ENCODE assay signal across 1 cellular context in genomic region chr1:235108876-235109275, GRCh38.
TF ChIP-seq lines count a peak whose summit lies in the region.

No MANE protein-coding gene starts in this region.

TF ChIP-seq in HepG2, 621 proteins besides CTCF, POLR2A, EP300 and RAD21:
- TF ChIP-seq NBN (conservative IDR thresholded peaks at IDR 0.05) (no peak), ZNF274 (CRISPR knock-in tag; IDR thresholded peaks at IDR 0.05) (no peak), POLR2AphosphoS5 (IDR thresholded peaks at IDR 0.05; ENCODE audit: low read depth, low read length) (peak; percentile 49), MYC (CRISPR knock-in tag; IDR thresholded peaks at IDR 0.05; ENCODE audit: borderline replicate concordance) (no peak), GATAD2A (CRISPR knock-in tag; IDR thresholded peaks at IDR 0.05) (no peak), RBM22 (optimal IDR thresholded peaks at IDR 0.05; ENCODE audit: low read length) (peak; percentile 75), PRDM10 (CRISPR knock-in tag; IDR thresholded peaks at IDR 0.05; ENCODE audit: low read depth) (no peak), ZNF329 (CRISPR knock-in tag; IDR thresholded peaks at IDR 0.05; ENCODE audit: low read depth) (no peak), ZNF556 (CRISPR knock-in tag; IDR thresholded peaks at IDR 0.05; ENCODE audit: borderline replicate concordance) (no peak), ZSCAN31 (CRISPR knock-in tag; IDR thresholded peaks at IDR 0.05; ENCODE audit: low read depth) (no peak), ZXDC (CRISPR knock-in tag; IDR thresholded peaks at IDR 0.05) (no peak), ERF (CRISPR knock-in tag; IDR thresholded peaks at IDR 0.05) (no peak)
